ENCODE assay signal across 16 cellular contexts in the genomic region with DNA sequence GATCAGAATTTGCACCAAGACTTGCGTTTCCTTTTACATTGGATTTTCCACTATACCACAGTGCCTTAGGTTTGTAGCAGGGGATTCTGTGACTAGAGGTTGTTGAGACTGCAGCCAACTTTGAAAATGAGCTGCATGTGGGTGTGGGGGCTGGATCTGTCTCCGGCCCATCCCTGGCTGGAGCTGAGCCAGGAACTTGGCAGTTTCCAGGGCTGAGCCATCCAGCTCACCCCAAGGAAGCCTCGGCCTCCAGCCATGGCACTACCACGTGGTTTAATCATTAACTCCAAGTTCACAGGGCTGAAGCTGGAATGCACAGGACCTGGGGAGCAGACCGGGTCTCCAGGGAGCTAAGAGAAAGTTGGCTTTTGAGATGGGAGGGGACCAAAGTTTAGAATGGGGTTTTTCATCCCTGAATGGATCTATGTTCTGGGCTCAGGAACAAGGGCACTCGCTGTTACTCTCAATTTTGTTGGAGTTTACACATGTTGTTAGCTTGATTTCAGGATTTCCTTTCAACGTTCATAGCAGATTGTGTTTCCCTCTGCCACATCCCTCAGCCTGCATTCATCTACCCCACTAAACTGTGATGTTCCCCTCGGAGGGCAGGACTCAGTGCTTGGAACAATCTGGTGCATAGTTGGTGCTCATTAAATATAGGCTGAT. TPM values are rescaled to one million over a fixed set of nuclear protein-coding genes. Genes with fewer than 3 reads are reported as not detected.
DNase-seq lines count a peak whose midpoint lies in the region; FAIRE-seq and TF ChIP-seq lines count a peak whose summit lies in the region.
"Had no signal": no experiment of that assay in that cellular context is flagged by ENCODE, and none has a peak within 500 bp of the region (broad histone marks: within the 10 kb centered on the region; RNA-seq: fewer than 3 reads in every experiment).

No MANE protein-coding gene starts in this region.

- DNase-seq in Calu3: peak; percentile 96
- DNase-seq in NCI-H226: peak; percentile 57
- peak; percentile 28 for DNase-seq in fibroblast of pulmonary artery (ENCODE audit: low read depth)
- peak; percentile 90 for DNase-seq in osteocyte (ENCODE audit: extremely low spot score, unreplicated experiment)
- no peak for DNase-seq in GOT3 (lab: John Stamatoyannopoulos, UW)
- DNase-seq in NCI-H1436 treated with DMSO at 0.1 percent for 48 hours (lab: John Stamatoyannopoulos, UW): no peak
- no peak for DNase-seq in GM12891 (ENCODE audit: insufficient read length, low spot score)
- DNase-seq in suprapubic skin (ENCODE audit: low spot score in 2 of 2): no peak
- DNase-seq: CD8-positive, alpha-beta memory T cell; islet precursor cell had no signal

- TF ChIP-seq EP300 in suprapubic skin (IDR thresholded peaks at IDR 0.05): no peak

- intact Hi-C loops in Calu3 (cut with micrococcal nuclease; ENCODE audit: unreplicated experiment): no loop called here

- peaks cover 13% of the 10 kb centered on the region for H3K27me3 Mint-ChIP-seq in Calu3 (ENCODE audit: unreplicated experiment)
- no peaks in the 10 kb centered on the region for H3K27me3 Mint-ChIP-seq in osteocyte (ENCODE audit: unreplicated experiment)

- CTCF ChIA-PET in Calu3 (lab: Charles Lee): interaction anchor here (0.7 to 2.1 kb wide), 23 partner anchors 9 to 1656 kb away, joined by 3 to 25 read pairs (median 4); no protein-coding TSS in a partner anchor

- H3K4me3 Mint-ChIP-seq in Calu3 (ENCODE audit: low read depth, unreplicated experiment) (no peak overlapping the region), osteocyte (ENCODE audit: unreplicated experiment) (no peak overlapping the region)
- H3K4me3 Mint-ChIP-seq: brain; CD8-positive, alpha-beta memory T cell; stimulated activated effector memory CD8-positive, alpha-beta T cell treated with anti-CD3 and anti-CD28 coated beads, Interleukin-12 subunit alpha, Interleukin-12 subunit beta, amount 100 ng/mL, for 72 hours had no signal

- TF ChIP-seq POLR2A in GM12891 (IDR thresholded peaks at IDR 0.05; ENCODE audit: low read depth, low read length): no peak
- TF ChIP-seq POLR2A in suprapubic skin (IDR thresholded peaks at IDR 0.05): no peak

- no peaks in the 10 kb centered on the region for H3K4me1 ChIP-seq in suprapubic skin
- H3K4me1 ChIP-seq: HAP-1 had no signal

- no peaks in the 10 kb centered on the region for H3K36me3 Mint-ChIP-seq in Calu3 (ENCODE audit: insufficient read depth, unreplicated experiment)
- peaks cover 2% of the 10 kb centered on the region for H3K36me3 Mint-ChIP-seq in osteocyte (ENCODE audit: unreplicated experiment)
- H3K36me3 Mint-ChIP-seq: brain; CD8-positive, alpha-beta memory T cell; stimulated activated effector memory CD8-positive, alpha-beta T cell treated with anti-CD3 and anti-CD28 coated beads, Interleukin-12 subunit alpha, Interleukin-12 subunit beta, amount 100 ng/mL, for 72 hours had no signal

- 30% methylated on average over 8 of the region's 8 CpGs for WGBS in suprapubic skin

- H3K9me3 Mint-ChIP-seq in Calu3 (ENCODE audit: low read depth, unreplicated experiment): no peaks in the 10 kb centered on the region
- H3K9me3 Mint-ChIP-seq in osteocyte (ENCODE audit: unreplicated experiment): peaks cover 7% of the 10 kb centered on the region
- H3K9me3 Mint-ChIP-seq: CD8-positive, alpha-beta memory T cell; stimulated activated effector memory CD8-positive, alpha-beta T cell treated with anti-CD3 and anti-CD28 coated beads, Interleukin-12 subunit alpha, Interleukin-12 subunit beta, amount 100 ng/mL, for 72 hours had no signal

- H3K4me3 ChIP-seq in fibroblast of pulmonary artery (replicated peaks; ENCODE audit: low read depth, low read length) (no peak overlapping the region), suprapubic skin (no peak overlapping the region)
- H3K4me3 ChIP-seq: HAP-1 had no signal

- FAIRE-seq in GM12891 (lab: Jason Lieb, UNC): no peak

- no peaks in the 10 kb centered on the region for H3K36me3 ChIP-seq in suprapubic skin
- H3K36me3 ChIP-seq: HAP-1, neutrophil had no signal

- H3K27ac ChIP-seq in suprapubic skin: no peak overlapping the region
- H3K27ac ChIP-seq: epithelial cell of prostate, KMS-11, neutrophil had no signal

- no peaks in the 10 kb centered on the region for H3K9me3 ChIP-seq in suprapubic skin
- H3K9me3 ChIP-seq: HAP-1, neutrophil had no signal

- no TSS peak for BruUV-seq in Calu3 (replicated peaks; lab: Mats Ljungman, UMichigan)

- TF ChIP-seq CTCF in Calu3 (IDR thresholded peaks at IDR 0.05; ENCODE audit: unreplicated experiment) (no peak), fibroblast of pulmonary artery (IDR thresholded peaks at IDR 0.05; ENCODE audit: low read length, missing control alignments) (no peak), osteocyte (IDR thresholded peaks at IDR 0.05) (no peak), suprapubic skin (IDR thresholded peaks at IDR 0.05) (no peak)

- peaks cover 24% of the 10 kb centered on the region for H3K4me1 Mint-ChIP-seq in Calu3 (ENCODE audit: low read depth, unreplicated experiment)
- peaks cover 24% of the 10 kb centered on the region for H3K4me1 Mint-ChIP-seq in osteocyte (ENCODE audit: unreplicated experiment)
- H3K4me1 Mint-ChIP-seq: brain; CD8-positive, alpha-beta memory T cell; stimulated activated effector memory CD8-positive, alpha-beta T cell treated with anti-CD3 and anti-CD28 coated beads, Interleukin-12 subunit alpha, Interleukin-12 subunit beta, amount 100 ng/mL, for 72 hours had no signal

- no peak overlapping the region for H3K27ac Mint-ChIP-seq in Calu3 (ENCODE audit: unreplicated experiment)
- H3K27ac Mint-ChIP-seq in osteocyte (ENCODE audit: unreplicated experiment): peak overlapping the region; percentile 83
- H3K27ac Mint-ChIP-seq: brain; CD8-positive, alpha-beta memory T cell; stimulated activated effector memory CD8-positive, alpha-beta T cell treated with anti-CD3 and anti-CD28 coated beads, Interleukin-12 subunit alpha, Interleukin-12 subunit beta, amount 100 ng/mL, for 72 hours had no signal

- H3K27me3 ChIP-seq in suprapubic skin: peaks cover 40% of the 10 kb centered on the region

TF ChIP-seq in GM12891, 5 proteins besides CTCF, POLR2A, EP300 and RAD21:
- TF ChIP-seq PAX5 (IDR thresholded peaks at IDR 0.05; ENCODE audit: insufficient read depth, low read length, severe bottlenecking) (no peak), POU2F2 (IDR thresholded peaks at IDR 0.05; ENCODE audit: low read depth, low read length) (no peak), POLR2AphosphoS5 (IDR thresholded peaks at IDR 0.05; ENCODE audit: low read depth, low read length) (no peak), SPI1 (IDR thresholded peaks at IDR 0.05; ENCODE audit: low read depth, low read length) (no peak), TAF1 (IDR thresholded peaks at IDR 0.05; ENCODE audit: low read depth, low read length) (no peak)

RNA-seq across cellular contexts. Expression of gene HNF1B, which starts 42.3 kb away (rescaled TPM):
- total RNA-seq in Calu3 (2022) (127 and 130 TPM in 2 replicates), osteocyte (7.3 and 8.1 TPM in 2 replicates), suprapubic skin (not detected)
- polyA plus RNA-seq in GM12891 (2012; ENCODE audit: low read depth, missing spikeins): 2.9 TPM
- polyA plus RNA-seq: CD8-positive, alpha-beta memory T cell had no signal

Comparison
In these comparisons a context has a peak if more than half of its experiments do, and no peak if none do; other contexts are left out.
1. DNase-seq: peak in Calu3 (single experiment), NCI-H226 (single experiment), fibroblast of pulmonary artery (single experiment) and osteocyte (single experiment); none in GOT3 (single experiment), NCI-H1436 treated with DMSO at 0.1 percent for 48 hours (single experiment), GM12891 (single experiment) and suprapubic skin (0 of 2).
2. RNA of gene HNF1B, which starts 42.3 kb away (total RNA-seq): 127 to 130 TPM in Calu3; 7.3 to 8.1 TPM in osteocyte and not detected in suprapubic skin; every median in the first group is over 10 times any median in the second.